In genomic region chr1:25232866-25233784, GRCh38 we compare ENCODE assay signal across 8 cellular contexts. TPM values are rescaled to one million over a fixed set of nuclear protein-coding genes. Genes with fewer than 3 reads are reported as not detected.
DNase-seq lines count a peak whose midpoint lies in the region; ATAC-seq, FAIRE-seq and TF ChIP-seq lines count a peak whose summit lies in the region.

No MANE protein-coding gene starts in this region.

- H3K4me3 ChIP-seq in GM12878, result peak overlapping the region; percentile 88
- H3K4me3 ChIP-seq in iPS-11a (ENCODE audit: low read depth, low read length), result peak overlapping the region; percentile 82
- H3K4me3 ChIP-seq in skeletal muscle cell (ENCODE audit: low read depth, low read length), result peak overlapping the region; percentile 88

- TF ChIP-seq CTCF in GM12878 (IDR thresholded peaks at IDR 0.05 in 2 of 3, conservative IDR thresholded peaks at IDR 0.05 in 1 of 3; ENCODE audit: control insufficient read depth in 2 of 3, extremely low read depth in 1 of 3, insufficient read depth in 1 of 3, low read depth in 3 of 3, low read length in 3 of 3), result no peak

- H3K36me3 ChIP-seq in KOPT-K1 (ENCODE audit: insufficient read depth, low read length) (peaks cover 33% of the 10 kb centered on the region), GM12878 (ENCODE audit: control insufficient read depth in 2 of 2, insufficient read depth in 2 of 2, low read length in 1 of 2) (peaks cover 0 to 19% of the 10 kb centered on the region in 2 experiments; a peak in 2 of 4 replicates)

- DNase-seq in EH (ENCODE audit: low read depth), result peak; percentile 91
- DNase-seq in SW 1271 (lab: John Stamatoyannopoulos, UW), result peak; percentile 53 to 83
- peak; percentile 72 for DNase-seq in GM12878 (ENCODE audit: low read depth, low spot score)
- DNase-seq in skeletal muscle cell (ENCODE audit: low read depth), result peak; percentile 41

- in situ Hi-C loops in GM12878 (cut with MboI), result loop anchor here (25.0 kb wide), 1 partner anchor 1446 kb away; the partner anchor contains the start of genes LYPLA2 and PITHD1

- TF ChIP-seq EP300 in GM12878 (IDR thresholded peaks at IDR 0.05; ENCODE audit: borderline replicate concordance in 1 of 2, control insufficient read depth in 1 of 2, low read depth in 2 of 2, low read length in 2 of 2), result no peak

- ATAC-seq in GM21619 (IDR thresholded peaks at IDR 0.05; ENCODE audit: unreplicated experiment) (peak; percentile 53), GM12878 (peak; percentile 92), HG03025 (IDR thresholded peaks at IDR 0.05; ENCODE audit: low FRiP score, unreplicated experiment) (no peak)

- peaks cover 19% of the 10 kb centered on the region for H3K4me1 ChIP-seq in GM12878 (ENCODE audit: control insufficient read depth, insufficient read depth, low read length)

- no peaks in the 10 kb centered on the region for H3K27me3 ChIP-seq in GM12878 (replicated peaks in 1 of 2; ENCODE audit: control insufficient read depth in 2 of 2, insufficient read depth in 2 of 2, low read length in 1 of 2)

- no peak for TF ChIP-seq POLR2A in GM12878 (IDR thresholded peaks at IDR 0.05; ENCODE audit: low read depth, low read length)

- WGBS in GM12878 (ENCODE audit: insufficient coverage, insufficient replicate concordance, low lambda C conversion rate, missing lambda C conversion rate), result 24% methylated on average over 13 of the region's 13 CpGs

- peaks cover 38% of the 10 kb centered on the region for H3K79me2 ChIP-seq in GM12878 (ENCODE audit: control insufficient read depth, insufficient read depth, low read length)

- BruUV-seq in GM12878 (replicated peaks; lab: Mats Ljungman, UMichigan), result TSS peak; percentile 99

- peak; percentile 72 for FAIRE-seq in GM12878 (lab: Jason Lieb, UNC)

- TF ChIP-seq RAD21 in GM12878 (IDR thresholded peaks at IDR 0.05; ENCODE audit: insufficient read depth, low read depth, low read length), result no peak

- peak overlapping the region; percentile 56 for H3K4me2 ChIP-seq in GM12878 (ENCODE audit: control insufficient read depth, insufficient read depth)

- H3K27ac ChIP-seq in KOPT-K1 (ENCODE audit: low read depth, low read length, poor library complexity, severe bottlenecking) (peak overlapping the region; percentile 78), GM12878 (ENCODE audit: control insufficient read depth, insufficient read depth) (peak overlapping the region; percentile 88)

- CTCF ChIA-PET in GM12878 (lab: Yijun Ruan, JAX), result interaction anchor here (0.6 to 2.6 kb wide), 6 partner anchors 9 to 385 kb away, joined by 3 to 12 read pairs (median 6); no protein-coding TSS in a partner anchor

- SMC1A ChIA-PET in GM12878 (lab: Charles Lee; ENCODE audit: uncharacterized antibody, unreplicated experiment), result interaction anchor here (1.0 to 2.0 kb wide), 7 partner anchors 10 to 402 kb away, joined by 3 to 6 read pairs (median 4); partner anchors contain the start of genes RSRP1 and TMEM50A

- H4K20me1 ChIP-seq in GM12878 (ENCODE audit: control insufficient read depth, insufficient read depth), result no peaks in the 10 kb centered on the region

- POLR2A ChIA-PET in GM12878 (lab: Charles Lee), result interaction anchor here (0.5 to 3.0 kb wide), 14 partner anchors 8 to 591 kb away, joined by 3 to 17 read pairs (median 3); partner anchors contain the start of genes CLIC4, MACO1 and RSRP1

- RAD21 ChIA-PET in GM12878 (lab: Charles Lee; ENCODE audit: unreplicated experiment), result interaction anchor here (1.0 to 2.0 kb wide), 7 partner anchors 7 to 403 kb away, joined by 3 to 6 read pairs (median 3); no protein-coding TSS in a partner anchor

- H3K9me3 ChIP-seq in KOPT-K1 (ENCODE audit: insufficient read depth, low read length, poor library complexity, severe bottlenecking) (no peaks in the 10 kb centered on the region), GM12878 (replicated peaks; ENCODE audit: control insufficient read depth, insufficient read depth, low read length) (no peaks in the 10 kb centered on the region)

- H2AFZ ChIP-seq in GM12878 (ENCODE audit: control insufficient read depth, low read depth, low read length), result peak overlapping the region; percentile 72

- intact Hi-C loops in GM12878 (cut with micrococcal nuclease; ENCODE audit: unreplicated experiment), result no loop called here

- H3K9ac ChIP-seq in GM12878 (ENCODE audit: control insufficient read depth, insufficient read depth, low read length), result peak overlapping the region; percentile 88

TF ChIP-seq in GM12878, 131 proteins besides CTCF, POLR2A, EP300 and RAD21 (continues in another document):
- TF ChIP-seq SMAD1 (IDR thresholded peaks at IDR 0.05; ENCODE audit: low read depth, partially characterized antibody) (no peak), USF2 (IDR thresholded peaks at IDR 0.05; ENCODE audit: borderline replicate concordance, low read depth, low read length) (peak; percentile 40; the same call in 1 of the 2 replicates), CREM (IDR thresholded peaks at IDR 0.05; ENCODE audit: low read depth) (no peak)

RNA-seq across cellular contexts. Expression of gene SYF2, which starts 0.8 kb away (rescaled TPM):
- total RNA-seq in GM12878 (2013; cell fraction: nucleolus; rRNA removed), result 15.0 and 17.3 TPM in 2 replicates
- 31.9 and 38.5 TPM in 2 replicates for total RNA-seq in GM12878 (2014; rRNA removed)
- total RNA-seq in GM12878 (2014; rRNA removed; fragmentation: Illumina TruSeq; extraction: Trizol), result 62.1 and 62.6 TPM in 2 replicates
- total RNA-seq in GM12878 (2021), result 29.2 and 30.0 TPM in 2 replicates
- polyA plus RNA-seq in GM12878 (2011; ENCODE audit: low read depth), result 34.2 TPM
- polyA plus RNA-seq in GM12878 (2011; rRNA removed), result 49.2 and 80.1 TPM in 2 replicates
- polyA plus RNA-seq in GM12878 (2011; cell fraction: cytosol; rRNA removed), result 12.1 and 13.2 TPM in 2 replicates
- polyA plus RNA-seq in GM12878 (2011; cell fraction: nucleus; rRNA removed), result 12.5 and 12.6 TPM in 2 replicates
- 68.3 and 73.1 TPM in 2 replicates for polyA plus RNA-seq in GM12878 (2012)
- polyA plus RNA-seq in GM12878 (2014; fragmentation: Illumina TruSeq; extraction: Trizol), result 70.5 and 76.8 TPM in 2 replicates
- polyA plus RNA-seq in GM12878 (2014; fragmentation: Nextera tagmentation; extraction: Ambion mirVana), result 10 to 100 TPM; 20.3 to 31.3 TPM
- polyA plus RNA-seq in GM12878 (2014; rRNA removed), result 32.9 and 38.0 TPM in 2 replicates
- 10 to 100 TPM; 34.8 to 35.8 TPM for polyA plus RNA-seq in GM12878 (2016; fragmentation: Nextera tagmentation; extraction: Ambion mirVana)
- polyA minus RNA-seq in GM12878 (2011; rRNA and poly(A)+ RNA removed), result 8.5 and 10.7 TPM in 2 replicates
- polyA minus RNA-seq in GM12878 (2011; cell fraction: cytosol; rRNA and poly(A)+ RNA removed), result 3.2 and 5.9 TPM in 2 replicates
- polyA minus RNA-seq in GM12878 (2011; cell fraction: nucleus; rRNA and poly(A)+ RNA removed), result 6.4 and 12.8 TPM in 2 replicates

RNA-seq across cellular contexts. Expression of gene RSRP1, which starts 14.1 kb away (rescaled TPM):
- total RNA-seq in GM12878 (2013; cell fraction: nucleolus; rRNA removed), result 479 and 538 TPM in 2 replicates
- total RNA-seq in GM12878 (2014; rRNA removed) (72.1 and 84.6 TPM in 2 replicates), GM12878 (2014; rRNA removed; fragmentation: Illumina TruSeq; extraction: Trizol) (114 and 115 TPM in 2 replicates), GM12878 (2021) (67.4 and 78.2 TPM in 2 replicates)
- polyA plus RNA-seq in GM12878 (2011; ENCODE audit: low read depth), result 90.1 TPM
- polyA plus RNA-seq in GM12878 (2011; rRNA removed) (128 and 232 TPM in 2 replicates), GM12878 (2014; fragmentation: Illumina TruSeq; extraction: Trizol) (88.5 and 118 TPM in 2 replicates), GM12878 (2014; fragmentation: Nextera tagmentation; extraction: Ambion mirVana) (10 to 100 TPM; 23.5 to 48.3 TPM), GM12878 (2014; rRNA removed) (103 and 125 TPM in 2 replicates), GM12878 (2016; fragmentation: Nextera tagmentation; extraction: Ambion mirVana) (10 to 100 TPM; 91.5 to 99.1 TPM)
- polyA plus RNA-seq in GM12878 (2011; cell fraction: cytosol; rRNA removed), result 69.9 and 105 TPM in 2 replicates
- polyA plus RNA-seq in GM12878 (2011; cell fraction: nucleus; rRNA removed), result 436 and 505 TPM in 2 replicates
- polyA plus RNA-seq in GM12878 (2012), result 121 and 150 TPM in 2 replicates
- 72.9 and 96.0 TPM in 2 replicates for polyA minus RNA-seq in GM12878 (2011; rRNA and poly(A)+ RNA removed)
- 36.5 and 49.1 TPM in 2 replicates for polyA minus RNA-seq in GM12878 (2011; cell fraction: cytosol; rRNA and poly(A)+ RNA removed)
- 150 and 177 TPM in 2 replicates for polyA minus RNA-seq in GM12878 (2011; cell fraction: nucleus; rRNA and poly(A)+ RNA removed)

RNA-seq across cellular contexts. Expression of gene RHD, which starts 39.2 kb away (rescaled TPM):
- total RNA-seq in GM12878 (2013; cell fraction: nucleolus; rRNA removed), result 0.27 TPM in 1 of 2 replicates, not detected in the other
- not detected in 2 replicates for total RNA-seq in GM12878 (2014; rRNA removed)
- not detected in 2 replicates for total RNA-seq in GM12878 (2014; rRNA removed; fragmentation: Illumina TruSeq; extraction: Trizol)
- 0.13 TPM in 1 of 2 replicates, not detected in the other for total RNA-seq in GM12878 (2021)
- polyA plus RNA-seq in GM12878 (2011; ENCODE audit: low read depth), result not detected
- polyA plus RNA-seq in GM12878 (2011; rRNA removed), result not detected in 2 replicates
- 0.04 TPM in 1 of 2 replicates, not detected in the other for polyA plus RNA-seq in GM12878 (2011; cell fraction: cytosol; rRNA removed)
- polyA plus RNA-seq in GM12878 (2011; cell fraction: nucleus; rRNA removed), result 0.16 TPM in 1 of 2 replicates, not detected in the other
- 0.12 and 0.15 TPM in 2 replicates for polyA plus RNA-seq in GM12878 (2012)
- polyA plus RNA-seq in GM12878 (2014; fragmentation: Illumina TruSeq; extraction: Trizol), result not detected in 2 replicates
- under 1 TPM in 1 of 2 experiments, not detected in 1; 0.02 TPM for polyA plus RNA-seq in GM12878 (2014; fragmentation: Nextera tagmentation; extraction: Ambion mirVana)
- polyA plus RNA-seq in GM12878 (2014; rRNA removed), result not detected in 2 replicates
- under 1 TPM; 0.24 to 0.34 TPM for polyA plus RNA-seq in GM12878 (2016; fragmentation: Nextera tagmentation; extraction: Ambion mirVana)
- polyA minus RNA-seq in GM12878 (2011; rRNA and poly(A)+ RNA removed), result not detected in 2 replicates
- not detected in 2 replicates for polyA minus RNA-seq in GM12878 (2011; cell fraction: cytosol; rRNA and poly(A)+ RNA removed)
- polyA minus RNA-seq in GM12878 (2011; cell fraction: nucleus; rRNA and poly(A)+ RNA removed), result not detected in 2 replicates

Comparison
In these comparisons a context has a peak if more than half of its experiments do, and no peak if none do; other contexts are left out.
1. DNase-seq: peak in every context shown above with its lines; median percentile 91 in EH; 72 in GM12878; 68 in SW 1271; 41 in skeletal muscle cell.